ENCODE assay signal across 1 cellular context in the genomic region with DNA sequence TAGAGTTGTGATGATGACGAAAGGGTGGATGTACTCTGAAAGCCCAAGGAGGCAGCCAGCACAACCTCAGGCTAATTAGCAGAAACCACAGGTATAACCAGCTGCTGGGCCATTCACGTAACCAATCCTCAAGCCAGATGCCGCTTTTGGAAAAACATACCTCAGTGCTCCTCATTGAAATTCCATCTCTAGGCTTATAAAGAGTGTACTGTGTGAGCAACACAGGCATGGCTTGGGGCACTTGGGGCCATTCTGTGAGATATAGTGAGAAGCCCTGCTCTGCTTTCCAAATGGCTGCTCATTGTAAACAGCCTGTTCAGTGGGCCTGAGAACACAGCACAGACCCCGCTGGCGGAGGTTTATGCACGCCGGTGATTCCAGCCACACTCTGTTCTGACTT.
TF ChIP-seq lines count a peak whose summit lies in the region.

No MANE protein-coding gene starts in this region.

TF ChIP-seq in GM23338, 12 proteins besides CTCF, POLR2A, EP300 and RAD21 (continued from another document):
- no peak for TF ChIP-seq ZNF462 (CRISPR knock-in tag; IDR thresholded peaks at IDR 0.05)
- no peak for TF ChIP-seq CREB1 (CRISPR knock-in tag; IDR thresholded peaks at IDR 0.05; ENCODE audit: low read depth)
- TF ChIP-seq JUNB (IDR thresholded peaks at IDR 0.05; ENCODE audit: unreplicated experiment) = no peak
- no peak for TF ChIP-seq EZH2phosphoT487 (IDR thresholded peaks at IDR 0.05; ENCODE audit: unreplicated experiment)
- TF ChIP-seq, protein P1, sequence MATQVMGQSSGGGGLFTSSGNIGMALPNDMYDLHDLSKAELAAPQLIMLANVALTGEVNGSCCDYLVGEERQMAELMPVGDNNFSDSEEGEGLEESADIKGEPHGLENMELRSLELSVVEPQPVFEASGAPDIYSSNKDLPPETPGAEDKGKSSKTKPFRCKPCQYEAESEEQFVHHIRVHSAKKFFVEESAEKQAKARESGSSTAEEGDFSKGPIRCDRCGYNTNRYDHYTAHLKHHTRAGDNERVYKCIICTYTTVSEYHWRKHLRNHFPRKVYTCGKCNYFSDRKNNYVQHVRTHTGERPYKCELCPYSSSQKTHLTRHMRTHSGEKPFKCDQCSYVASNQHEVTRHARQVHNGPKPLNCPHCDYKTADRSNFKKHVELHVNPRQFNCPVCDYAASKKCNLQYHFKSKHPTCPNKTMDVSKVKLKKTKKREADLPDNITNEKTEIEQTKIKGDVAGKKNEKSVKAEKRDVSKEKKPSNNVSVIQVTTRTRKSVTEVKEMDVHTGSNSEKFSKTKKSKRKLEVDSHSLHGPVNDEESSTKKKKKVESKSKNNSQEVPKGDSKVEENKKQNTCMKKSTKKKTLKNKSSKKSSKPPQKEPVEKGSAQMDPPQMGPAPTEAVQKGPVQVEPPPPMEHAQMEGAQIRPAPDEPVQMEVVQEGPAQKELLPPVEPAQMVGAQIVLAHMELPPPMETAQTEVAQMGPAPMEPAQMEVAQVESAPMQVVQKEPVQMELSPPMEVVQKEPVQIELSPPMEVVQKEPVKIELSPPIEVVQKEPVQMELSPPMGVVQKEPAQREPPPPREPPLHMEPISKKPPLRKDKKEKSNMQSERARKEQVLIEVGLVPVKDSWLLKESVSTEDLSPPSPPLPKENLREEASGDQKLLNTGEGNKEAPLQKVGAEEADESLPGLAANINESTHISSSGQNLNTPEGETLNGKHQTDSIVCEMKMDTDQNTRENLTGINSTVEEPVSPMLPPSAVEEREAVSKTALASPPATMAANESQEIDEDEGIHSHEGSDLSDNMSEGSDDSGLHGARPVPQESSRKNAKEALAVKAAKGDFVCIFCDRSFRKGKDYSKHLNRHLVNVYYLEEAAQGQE (IDR thresholded peaks at IDR 0.05; ENCODE audit: unreplicated experiment) = no peak
- TF ChIP-seq NANOG (IDR thresholded peaks at IDR 0.05; ENCODE audit: borderline replicate concordance) = no peak
- no peak for TF ChIP-seq STAT1 (IDR thresholded peaks at IDR 0.05; ENCODE audit: unreplicated experiment)
- no peak for TF ChIP-seq ZNF114 (CRISPR knock-in tag; IDR thresholded peaks at IDR 0.05)
- TF ChIP-seq POLR2AphosphoS5 (IDR thresholded peaks at IDR 0.05; ENCODE audit: low read depth) = no peak
